In genomic region chr6:158011478-158011920, GRCh38 we compare ENCODE assay signal across 14 cellular contexts. TPM values are rescaled to one million over a fixed set of nuclear protein-coding genes. Genes with fewer than 3 reads are reported as not detected.
DNase-seq lines count a peak whose midpoint lies in the region; ATAC-seq lines count a peak whose summit lies in the region.
"Had no signal": no experiment of that assay in that cellular context is flagged by ENCODE, and none has a peak within 500 bp of the region (broad histone marks: within the 10 kb centered on the region; RNA-seq: fewer than 3 reads in every experiment).

No MANE protein-coding gene starts in this region.

- intact Hi-C loops in activated CD4-positive, alpha-beta T cell treated with anti-CD3 and anti-CD28 coated beads for 36 hours (cut with DNase I, micrococcal nuclease), result loop anchor here in 1 of 2 experiments (5.0 kb wide), 1 partner anchor 324 kb away; no protein-coding TSS in a partner anchor

- no peak overlapping the region for H3K4me3 Mint-ChIP-seq in activated CD4-positive, alpha-beta T cell treated with anti-CD3 and anti-CD28 coated beads for 36 hours
- H3K4me3 Mint-ChIP-seq in immature natural killer cell, result peak overlapping the region in 3 of 5 donors; percentile 4 to 16 (median 10)
- H3K4me3 Mint-ChIP-seq: neural progenitor cell had no signal

- no peak for ATAC-seq in activated CD4-positive, alpha-beta T cell treated with anti-CD3 and anti-CD28 coated beads for 36 hours
- no peak for ATAC-seq in HG02678 (IDR thresholded peaks at IDR 0.05; ENCODE audit: unreplicated experiment)
- ATAC-seq: esophagus mucosa, K562 had no signal

- H3K9me3 Mint-ChIP-seq in activated CD4-positive, alpha-beta T cell treated with anti-CD3 and anti-CD28 coated beads for 36 hours (ENCODE audit: low read depth), result no peaks in the 10 kb centered on the region
- no peaks in the 10 kb centered on the region for H3K9me3 Mint-ChIP-seq in immature natural killer cell

- no peak overlapping the region for H3K4me3 ChIP-seq in Karpas-422 (ENCODE audit: low read length)
- H3K4me3 ChIP-seq: K562, neural progenitor cell had no signal

- H2AFZ ChIP-seq in Karpas-422 (ENCODE audit: low read length), result no peak overlapping the region
- H2AFZ ChIP-seq: neural progenitor cell had no signal

- DNase-seq in activated CD4-positive, alpha-beta T cell treated with anti-CD3 and anti-CD28 coated beads for 36 hours, result no peak
- DNase-seq in activated CD4-positive, alpha-beta T cell treated with anti-CD3 and anti-CD28 coated beads for 1 hour, result no peak
- DNase-seq in SK-MEL-5 (ENCODE audit: low read depth, low spot score), result peak; percentile 48
- DNase-seq in immature natural killer cell, result no peak
- DNase-seq in superior temporal gyrus (ENCODE audit: extremely low spot score), result peak; percentile 95
- DNase-seq in Karpas-422, result no peak
- DNase-seq in NCI-H226, result no peak
- DNase-seq: ACHN; NCI-H510A; stimulated activated CD4-positive, alpha-beta T cell treated with anti-CD3 and anti-CD28 coated beads, Interleukin-15, amount 100 ng/mL, for 24 hours had no signal

- no peaks in the 10 kb centered on the region for H4K20me1 ChIP-seq in Karpas-422 (ENCODE audit: insufficient read depth, low read depth, low read length)

- H3K4me1 Mint-ChIP-seq in activated CD4-positive, alpha-beta T cell treated with anti-CD3 and anti-CD28 coated beads for 36 hours, result peaks cover 71% of the 10 kb centered on the region
- H3K4me1 Mint-ChIP-seq in immature natural killer cell, result peaks cover 63 to 72% of the 10 kb centered on the region in 2 donors

- H3K27ac ChIP-seq in Karpas-422 (ENCODE audit: low read length), result no peak overlapping the region
- H3K27ac ChIP-seq: neural progenitor cell had no signal

- H3K4me1 ChIP-seq in Karpas-422 (ENCODE audit: low read length), result no peaks in the 10 kb centered on the region
- H3K4me1 ChIP-seq: neural progenitor cell had no signal

- CTCF ChIA-PET in activated CD4-positive, alpha-beta T cell treated with anti-CD3 and anti-CD28 coated beads for 36 hours (lab: Charles Lee), result interaction anchor here (1.2 kb wide), 1 partner anchor 15 kb away, joined by 6 read pairs; no protein-coding TSS in a partner anchor

- POLR2A ChIA-PET in activated CD4-positive, alpha-beta T cell treated with anti-CD3 and anti-CD28 coated beads for 36 hours (lab: Charles Lee), result interaction anchor here (0.6 kb wide), 1 partner anchor 11 kb away, joined by 4 read pairs; no protein-coding TSS in a partner anchor

- peaks cover 26% of the 10 kb centered on the region for H3K36me3 Mint-ChIP-seq in activated CD4-positive, alpha-beta T cell treated with anti-CD3 and anti-CD28 coated beads for 36 hours (ENCODE audit: low read depth)
- H3K36me3 Mint-ChIP-seq in immature natural killer cell, result peaks cover 0 to 4% (median 3%) of the 10 kb centered on the region in 3 donors
- H3K36me3 Mint-ChIP-seq: neural progenitor cell had no signal

- H3K27me3 Mint-ChIP-seq in activated CD4-positive, alpha-beta T cell treated with anti-CD3 and anti-CD28 coated beads for 36 hours, result no peaks in the 10 kb centered on the region
- H3K27me3 Mint-ChIP-seq in immature natural killer cell (ENCODE audit: low read depth in 3 of 3), result peaks cover 0 to 3% (median 1%) of the 10 kb centered on the region in 3 donors

- in situ Hi-C loops in SK-MEL-5 (cut with HindIII; ENCODE audit: low pct_unique_long_range_greater_than_20kb, low sequenced_read_pairs), result no loop called here

- H3K9me2 ChIP-seq in Karpas-422 (replicated peaks; ENCODE audit: insufficient read depth, low read length), result no peaks in the 10 kb centered on the region

- no peak overlapping the region for H3K4me2 ChIP-seq in Karpas-422 (ENCODE audit: low read depth, low read length, poor library complexity, severe bottlenecking)
- H3K4me2 ChIP-seq: neural progenitor cell had no signal

- H3K9ac ChIP-seq in Karpas-422 (ENCODE audit: low read length), result no peak overlapping the region
- H3K9ac ChIP-seq: neural progenitor cell had no signal

- H3K9me3 ChIP-seq in Karpas-422 (ENCODE audit: low read length), result no peaks in the 10 kb centered on the region

- H3K79me2 ChIP-seq in Karpas-422 (ENCODE audit: low read length), result no peaks in the 10 kb centered on the region

- H3K27me3 ChIP-seq in Karpas-422 (ENCODE audit: low read length), result no peaks in the 10 kb centered on the region
- H3K27me3 ChIP-seq: neural progenitor cell had no signal

- H3K27ac Mint-ChIP-seq in activated CD4-positive, alpha-beta T cell treated with anti-CD3 and anti-CD28 coated beads for 36 hours, result peak overlapping the region; percentile 45
- H3K27ac Mint-ChIP-seq in immature natural killer cell, result peak overlapping the region in 4 of 6 donors; percentile 2 to 59 (median 8)

- H3K36me3 ChIP-seq in Karpas-422 (ENCODE audit: insufficient read depth, low read length), result no peaks in the 10 kb centered on the region
- H3K36me3 ChIP-seq: neural progenitor cell had no signal

RNA-seq across cellular contexts. Expression of gene SYNJ2, which starts 29.8 kb away (rescaled TPM):
- 10 to 100 TPM; 28.6 to 30.1 TPM for total RNA-seq in activated CD4-positive, alpha-beta T cell treated with anti-CD3 and anti-CD28 coated beads for 36 hours
- 3.9 TPM in 2 replicates for total RNA-seq in SK-MEL-5 (2014; rRNA removed; shearing (Covaris generic))
- 6.8 and 7.1 TPM in 2 replicates for polyA plus RNA-seq in SK-MEL-5 (2015; cell fraction: cytosol; rRNA removed)
- polyA plus RNA-seq in SK-MEL-5 (2015; cell fraction: nucleus; rRNA removed), result 7.3 and 7.4 TPM in 2 replicates
- polyA plus RNA-seq in immature natural killer cell, result 10 to 100 TPM in 2 of 3 donors, 1 to 10 TPM in 1; 8.7 to 22.0 (median 12.5) TPM
- 0.04 TPM in 1 of 2 replicates, not detected in the other for total RNA-seq in Karpas-422 (2014; rRNA removed; shearing (Covaris generic); ENCODE audit: low replicate concordance)

Comparison
In these comparisons a context has a peak if more than half of its experiments do, and no peak if none do; other contexts are left out.
1. DNase-seq: peak in SK-MEL-5 (single experiment) and superior temporal gyrus (single experiment); none in activated CD4-positive, alpha-beta T cell treated with anti-CD3 and anti-CD28 coated beads for 36 hours (single experiment), activated CD4-positive, alpha-beta T cell treated with anti-CD3 and anti-CD28 coated beads for 1 hour (single experiment), immature natural killer cell (0 of 3), Karpas-422 (single experiment) and NCI-H226 (single experiment).